ENCODE assay signal across 7 cellular contexts in genomic region chr5:51539232-51539631, GRCh38.
"Had no signal": no experiment of that assay in that cellular context is flagged by ENCODE, and none has a peak within 500 bp of the region (broad histone marks: within the 10 kb centered on the region; RNA-seq: fewer than 3 reads in every experiment).

No MANE protein-coding gene starts in this region.

- FAIRE-seq: HTR-8/SVneo had no signal

- H3K4me1 ChIP-seq: HAP-1 had no signal

- H3K4me3 ChIP-seq: GM23248, HAP-1 had no signal

- H3K36me3 ChIP-seq: HAP-1 had no signal

- H2AFZ ChIP-seq: GM23248 had no signal

- H3K27ac ChIP-seq: GM23248 had no signal

- DNase-seq: GM23248, GOT3, H7, KG1 had no signal

- H3K9ac ChIP-seq: GM23248 had no signal

- H3K9me3 ChIP-seq: HAP-1 had no signal

- ATAC-seq: HCT116 had no signal
